In the genomic region with DNA sequence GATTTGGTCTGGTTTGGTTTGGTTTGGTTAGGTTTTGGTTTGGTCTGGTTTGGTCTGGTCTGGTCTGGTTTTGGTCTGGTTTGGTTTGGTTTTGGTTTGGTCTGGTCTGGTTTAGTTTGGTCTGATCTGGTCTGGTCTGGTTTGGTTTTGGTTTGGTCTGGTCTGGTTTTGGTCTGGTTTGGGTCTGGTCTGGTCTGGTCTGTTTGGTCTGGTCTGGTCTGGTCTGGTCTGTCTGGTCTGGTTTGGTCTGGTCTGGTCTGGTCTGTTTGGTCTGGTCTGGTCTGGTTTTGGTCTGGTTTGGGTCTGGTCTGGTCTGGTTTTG, we compare ENCODE assay signal across 1 cellular context.
TF ChIP-seq lines count a peak whose summit lies in the region.

No MANE protein-coding gene starts in this region.

TF ChIP-seq in HEK293, 187 proteins besides CTCF, POLR2A, EP300 and RAD21:
- TF ChIP-seq ZBTB17 (tag by site-specific recombination; IDR thresholded peaks at IDR 0.05): peak; percentile 7; the same call in 1 of the 2 replicates
